In genomic region chr12:116737774-116738657, GRCh38 we compare ENCODE assay signal across 8 cellular contexts. TPM values are rescaled to one million over a fixed set of nuclear protein-coding genes. Genes with fewer than 3 reads are reported as not detected.
A peak's percentile ranks its signal among the peaks of the same experiment; 100 is the strongest.
DNase-seq lines count a peak whose midpoint lies in the region; TF ChIP-seq lines count a peak whose summit lies in the region.

RNFT2 (plus strand) TSS chr12:116738315; CDS start chr12:116740498, 2,183 bp downstream.
SPRING1 (minus strand) TSS chr12:116738069; CDS start chr12:116737900, 169 bp downstream.

- H3K4me1 ChIP-seq in testis, result peaks cover 6% of the 10 kb centered on the region

- DNase-seq in GM06990 (ENCODE audit: extremely low read depth, insufficient read length) (peak; percentile 99), HFF-Myc (ENCODE audit: extremely low read depth, low read depth) (peak; percentile 97), NAMALWA (ENCODE audit: low spot score) (peak; percentile 99), SK-N-DZ (ENCODE audit: low spot score) (peak; percentile 99), glomerular endothelial cell (ENCODE audit: extremely low read depth, low read depth, low spot score) (peak; percentile 85), occipital lobe (lab: John Stamatoyannopoulos, UW) (peak; percentile 99), testis (peak; percentile 100)
- DNase-seq in activated naive CD4-positive, alpha-beta T cell treated with anti-CD3 and anti-CD28 coated beads, Interleukin-2, amount 50 U/mL, for 16 hours, result peak; percentile 100

- peak within 1 kb of the TSS in 1 of 2 donors; percentile 45 for H3K27ac ChIP-seq in testis

- WGBS in testis, 2 donors, result 0 to 1% methylated on average over 41 to 80 of the region's 80 CpGs

- intact Hi-C loops in testis (cut with DNase I; ENCODE audit: low total_unique reads), result loop anchor here (10.0 kb wide), 1 partner anchor 147 kb away; the partner anchor contains the start of gene HRK

- no peaks in the 10 kb centered on the region for H3K9me3 ChIP-seq in testis

- H3K36me3 ChIP-seq in GM06990 (ENCODE audit: control insufficient read depth, insufficient read depth, low read length) (no peaks in the 10 kb centered on the region; the same call in 1 of the 2 replicates), testis (ENCODE audit: low read depth, missing control alignments) (no peaks in the 10 kb centered on the region)

- H3K4me3 ChIP-seq in GM06990 (replicated peaks; ENCODE audit: low read depth, low read length) (peak within 1 kb of the TSS; percentile 86), HFF-Myc (replicated peaks; ENCODE audit: low read depth, low read length) (peak within 1 kb of the TSS; percentile 91), testis (peak within 1 kb of the TSS; percentile 85 to 87)

- TF ChIP-seq POLR2A in testis (IDR thresholded peaks at IDR 0.05), result peak; percentile 49

- H3K27me3 ChIP-seq in GM06990 (replicated peaks; ENCODE audit: control insufficient read depth, insufficient read depth, low read length), result no peaks in the 10 kb centered on the region
- no peaks in the 10 kb centered on the region for H3K27me3 ChIP-seq in testis

- TF ChIP-seq CTCF in GM06990 (IDR thresholded peaks at IDR 0.05; ENCODE audit: insufficient read depth, low read length, poor library complexity, severe bottlenecking) (peak; percentile 7), HFF-Myc (IDR thresholded peaks at IDR 0.05; ENCODE audit: low read depth, low read length, missing control alignments) (no peak), testis (IDR thresholded peaks at IDR 0.05) (no peak)

RNA-seq across cellular contexts. Expression of gene RNFT2, which starts in this region (rescaled TPM):
- 30.6 and 38.3 TPM in 2 replicates for polyA plus RNA-seq in SK-N-DZ (2014; cell fraction: cytosol; rRNA removed)
- polyA plus RNA-seq in SK-N-DZ (2014; cell fraction: nucleus; rRNA removed), result 28.4 and 56.8 TPM in 2 replicates
- total RNA-seq in glomerular endothelial cell (2.2 and 2.9 TPM in 2 replicates), occipital lobe (36.0 TPM), testis (1 to 10 TPM; 6.8 to 9.0 TPM)
- polyA plus RNA-seq in testis (ENCODE audit: insufficient read depth, low read depth, low replicate concordance), result 11.7 TPM

RNA-seq across cellular contexts. Expression of gene SPRING1, which starts in this region (rescaled TPM):
- 25.0 and 38.0 TPM in 2 replicates for polyA plus RNA-seq in SK-N-DZ (2014; cell fraction: cytosol; rRNA removed)
- polyA plus RNA-seq in SK-N-DZ (2014; cell fraction: nucleus; rRNA removed), result 12.8 and 18.9 TPM in 2 replicates
- total RNA-seq in glomerular endothelial cell (33.8 and 36.6 TPM in 2 replicates), occipital lobe (27.6 TPM), testis (10 to 100 TPM; 23.4 to 25.5 TPM)
- polyA plus RNA-seq in testis (ENCODE audit: insufficient read depth, low read depth, low replicate concordance), result 25.1 TPM
